Comparison of ENCODE assay signal across 19 cellular contexts in the genomic region with DNA sequence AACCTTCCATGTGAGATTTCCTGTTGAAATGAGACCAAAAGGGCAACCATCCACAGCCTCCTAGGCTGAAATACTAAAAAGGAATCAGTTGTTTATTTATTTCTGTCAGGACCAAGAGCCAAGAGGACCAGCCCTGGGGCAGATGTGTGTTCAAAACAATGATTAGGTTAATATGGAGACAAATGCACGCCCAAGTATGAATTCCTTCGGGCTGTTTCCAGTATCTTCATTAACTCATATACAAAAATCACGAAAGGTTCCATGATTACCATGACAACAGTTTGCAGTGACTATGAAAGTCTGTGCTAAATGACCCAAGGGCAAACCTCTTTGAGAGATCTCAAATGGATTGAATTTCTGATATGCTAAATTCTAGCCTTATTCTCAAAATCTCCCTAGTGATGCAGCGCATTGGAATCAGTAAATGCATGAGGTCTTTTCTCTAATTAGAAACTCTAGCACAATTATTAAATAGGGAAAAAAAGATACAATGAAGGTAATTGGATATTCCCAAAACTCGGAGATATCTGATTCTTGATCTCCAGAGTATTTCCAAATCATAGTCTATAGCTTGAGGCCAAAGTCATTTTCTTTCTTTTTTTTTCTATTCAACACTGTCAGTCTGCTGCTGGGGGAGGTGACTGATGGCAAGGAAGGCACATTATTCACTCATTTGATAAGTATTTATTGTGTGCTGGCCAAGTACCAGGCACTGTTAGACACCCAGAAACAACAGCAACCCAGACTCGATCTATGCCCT. TPM values are rescaled to one million over a fixed set of nuclear protein-coding genes. Genes with fewer than 3 reads are reported as not detected.
DNase-seq lines count a peak whose midpoint lies in the region; ATAC-seq, FAIRE-seq and TF ChIP-seq lines count a peak whose summit lies in the region.
"Had no signal": no experiment of that assay in that cellular context is flagged by ENCODE, and none has a peak within 500 bp of the region (broad histone marks: within the 10 kb centered on the region; RNA-seq: fewer than 3 reads in every experiment).

No MANE protein-coding gene starts in this region.

- H3K9me3 Mint-ChIP-seq in HFFc6 = no peaks in the 10 kb centered on the region
- H3K9me3 Mint-ChIP-seq in mesothelial cell of epicardium = peaks cover 14% of the 10 kb centered on the region
- no peaks in the 10 kb centered on the region for H3K9me3 Mint-ChIP-seq in activated naive CD8-positive, alpha-beta T cell treated with anti-CD3 and anti-CD28 coated beads for 36 hours
- H3K9me3 Mint-ChIP-seq: activated T-cell treated with anti-CD3 and anti-CD28 coated beads, Interleukin-2, amount 50 U/mL, for 72 hours had no signal

- peaks cover 5% of the 10 kb centered on the region; the same call in 1 of the 2 replicates for H3K36me3 Mint-ChIP-seq in HFFc6 (ENCODE audit: low read depth)
- no peaks in the 10 kb centered on the region for H3K36me3 Mint-ChIP-seq in mesothelial cell of epicardium
- no peaks in the 10 kb centered on the region for H3K36me3 Mint-ChIP-seq in activated naive CD8-positive, alpha-beta T cell treated with anti-CD3 and anti-CD28 coated beads for 36 hours

- H3K27ac Mint-ChIP-seq in HFFc6 = peak overlapping the region; percentile 92
- H3K27ac Mint-ChIP-seq in mesothelial cell of epicardium = peak overlapping the region; percentile 83
- no peak overlapping the region for H3K27ac Mint-ChIP-seq in activated naive CD8-positive, alpha-beta T cell treated with anti-CD3 and anti-CD28 coated beads for 36 hours
- H3K27ac Mint-ChIP-seq: activated CD4-positive, alpha-beta T cell treated with anti-CD3 and anti-CD28 coated beads, Interleukin-2, amount 10 ng/mL, durations not matched to agents 7 days and 5 days; activated T-cell treated with anti-CD3 and anti-CD28 coated beads, Interleukin-2, amount 50 U/mL, for 72 hours; T-helper 17 cell had no signal

- POLR2A ChIA-PET in BJ (lab: Charles Lee) = no interaction called here

- no peaks in the 10 kb centered on the region for H3K36me3 ChIP-seq in BJ (ENCODE audit: control insufficient read depth, insufficient read depth, low read length)
- H3K36me3 ChIP-seq: BE2C, esophagus muscularis mucosa, thoracic aorta had no signal

- H3K4me3 Mint-ChIP-seq in HFFc6 (peak overlapping the region; percentile 66), mesothelial cell of epicardium (no peak overlapping the region)
- no peak overlapping the region for H3K4me3 Mint-ChIP-seq in activated naive CD8-positive, alpha-beta T cell treated with anti-CD3 and anti-CD28 coated beads for 36 hours
- H3K4me3 Mint-ChIP-seq: activated CD4-positive, alpha-beta T cell treated with anti-CD3 and anti-CD28 coated beads, Interleukin-2, amount 10 ng/mL, durations not matched to agents 7 days and 5 days; activated T-cell treated with anti-CD3 and anti-CD28 coated beads, Interleukin-2, amount 50 U/mL, for 72 hours; T-helper 17 cell had no signal

- H3K27me3 Mint-ChIP-seq in HFFc6 (ENCODE audit: insufficient read depth) (no peaks in the 10 kb centered on the region), mesothelial cell of epicardium (ENCODE audit: low read depth) (no peaks in the 10 kb centered on the region)
- peaks cover 17% of the 10 kb centered on the region for H3K27me3 Mint-ChIP-seq in activated naive CD8-positive, alpha-beta T cell treated with anti-CD3 and anti-CD28 coated beads for 36 hours

- H3K4me1 Mint-ChIP-seq in HFFc6 (ENCODE audit: low read depth) (peaks cover 55% of the 10 kb centered on the region), mesothelial cell of epicardium (peaks cover 22% of the 10 kb centered on the region)
- no peaks in the 10 kb centered on the region for H3K4me1 Mint-ChIP-seq in activated naive CD8-positive, alpha-beta T cell treated with anti-CD3 and anti-CD28 coated beads for 36 hours
- H3K4me1 Mint-ChIP-seq: activated CD4-positive, alpha-beta T cell treated with anti-CD3 and anti-CD28 coated beads, Interleukin-2, amount 10 ng/mL, durations not matched to agents 7 days and 5 days; T-helper 17 cell had no signal

- no peak for FAIRE-seq in urothelium cell line (lab: Jason Lieb, UNC)

- CTCF ChIA-PET in BJ (lab: Yijun Ruan, JAX) = interaction anchor here (0.6 to 0.7 kb wide), 2 partner anchors 31 to 53 kb away, joined by 3 read pairs; no protein-coding TSS in a partner anchor

- H3K4me3 ChIP-seq in BJ (ENCODE audit: low read depth, low read length) (no peak overlapping the region), choroid plexus epithelial cell (ENCODE audit: low read depth, low read length) (no peak overlapping the region)
- H3K4me3 ChIP-seq: coronary artery, esophagus muscularis mucosa, thoracic aorta had no signal

- ATAC-seq in GM21447 (IDR thresholded peaks at IDR 0.05; ENCODE audit: unreplicated experiment) = no peak
- ATAC-seq: activated T-cell treated with anti-CD3 and anti-CD28 coated beads, Interleukin-2, amount 50 U/mL, for 72 hours; T-helper 17 cell had no signal

- peak; percentile 99 for DNase-seq in BJ (ENCODE audit: low read depth)
- DNase-seq in HFFc6 = peak; percentile 99
- DNase-seq in choroid plexus epithelial cell (ENCODE audit: low read depth) = peak; percentile 69
- DNase-seq in mesothelial cell of epicardium (ENCODE audit: low spot score in 2 of 2, unreplicated experiment in 2 of 2) = no peak
- no peak for DNase-seq in urothelium cell line (ENCODE audit: low spot score)
- no peak for DNase-seq in NCI-H1105 (lab: John Stamatoyannopoulos, UW)
- DNase-seq in activated naive CD8-positive, alpha-beta T cell treated with anti-CD3 and anti-CD28 coated beads for 36 hours = no peak
- DNase-seq: activated CD4-positive, alpha-beta T cell treated with anti-CD3 and anti-CD28 coated beads, Interleukin-2, amount 10 ng/mL, durations not matched to agents 7 days and 5 days; activated T-cell treated with anti-CD3 and anti-CD28 coated beads, Interleukin-2, amount 50 U/mL, for 72 hours; BE2C; DMS53; NCI-H345; stimulated activated CD4-positive, alpha-beta T cell treated with anti-CD3 and anti-CD28 coated beads, Interleukin-15, amount 100 ng/mL, for 24 hours; T-helper 17 cell had no signal

- no peak for TF ChIP-seq CTCF in BJ (IDR thresholded peaks at IDR 0.05; ENCODE audit: insufficient read depth, low read depth, low read length)
- no peak for TF ChIP-seq CTCF in HFFc6 (IDR thresholded peaks at IDR 0.05)
- no peak for TF ChIP-seq CTCF in choroid plexus epithelial cell (conservative IDR thresholded peaks at IDR 0.05; ENCODE audit: low read depth, low read length)
- no peak for TF ChIP-seq CTCF in mesothelial cell of epicardium (IDR thresholded peaks at IDR 0.05; ENCODE audit: unreplicated experiment)

- no peaks in the 10 kb centered on the region for H3K27me3 ChIP-seq in BJ (ENCODE audit: control insufficient read depth, insufficient read depth, low read length)
- H3K27me3 ChIP-seq: BE2C, esophagus muscularis mucosa had no signal

RNA-seq across cellular contexts. Expression of a gene that starts 35.6 kb away (rescaled TPM):
- 38.0 and 41.1 TPM in 2 replicates for polyA plus RNA-seq in BJ (2011; rRNA removed)
- polyA minus RNA-seq in BJ (2011; rRNA and poly(A)+ RNA removed) = 17.3 and 20.7 TPM in 2 replicates
- total RNA-seq in HFFc6 (2021; fragmentation: NEBNext Ultra II Directional; extraction: Animal tissue kit (Norgen Biotek cat#: 25700)) = 10 to 100 TPM in 3 of 6 experiments, 1 to 10 TPM in 3; 3.7 to 11.6 (median 9.7) TPM
- total RNA-seq in mesothelial cell of epicardium = 0.45 to 0.78 TPM (median 0.73 TPM) in 3 replicates
- total RNA-seq in activated naive CD8-positive, alpha-beta T cell treated with anti-CD3 and anti-CD28 coated beads for 36 hours = not detected
- total RNA-seq: activated CD4-positive, alpha-beta T cell treated with anti-CD3 and anti-CD28 coated beads, Interleukin-2, amount 10 ng/mL, durations not matched to agents 7 days and 5 days; activated T-cell treated with anti-CD3 and anti-CD28 coated beads, Interleukin-2, amount 50 U/mL, for 72 hours; mononuclear cell; T-helper 17 cell had no signal

Comparison
In these comparisons a context has a peak if more than half of its experiments do, and no peak if none do; other contexts are left out.
1. DNase-seq: peak in BJ (single experiment), HFFc6 (single experiment) and choroid plexus epithelial cell (single experiment); none in mesothelial cell of epicardium (0 of 2), urothelium cell line (single experiment), NCI-H1105 (single experiment) and activated naive CD8-positive, alpha-beta T cell treated with anti-CD3 and anti-CD28 coated beads for 36 hours (single experiment).